Comparison of ENCODE assay signal across 25 cellular contexts in genomic region chr2:82656370-82656769, GRCh38.
"Had no signal": no experiment of that assay in that cellular context is flagged by ENCODE, and none has a peak within 500 bp of the region (broad histone marks: within the 10 kb centered on the region; RNA-seq: fewer than 3 reads in every experiment).

No MANE protein-coding gene starts in this region.

- H3K4me1 ChIP-seq: adrenal gland, ascending aorta, breast epithelium, colonic mucosa, foreskin keratinocyte, gastrocnemius medialis had no signal

- H3K9me3 ChIP-seq: adrenal gland, ascending aorta, breast epithelium, colonic mucosa, gastrocnemius medialis, heart left ventricle had no signal

- H3K27ac ChIP-seq: adrenal gland, ascending aorta, breast epithelium, cardiac muscle cell, colonic mucosa, foreskin keratinocyte, gastrocnemius medialis, heart left ventricle had no signal

- H3K36me3 ChIP-seq: adrenal gland, ascending aorta, breast epithelium, cardiac muscle cell, colonic mucosa, gastrocnemius medialis, heart left ventricle had no signal

- DNase-seq: activated CD4-positive, alpha-beta memory T cell treated with anti-CD3 and anti-CD28 coated beads, Interleukin-2, amount 10 ng/mL, durations not matched to agents 7 days and 5 days; activated CD4-positive, alpha-beta T cell treated with anti-CD3 and anti-CD28 coated beads for 1 hour; activated CD4-positive, alpha-beta T cell treated with anti-CD3 and anti-CD28 coated beads for 4 hours; activated CD4-positive, alpha-beta T cell treated with anti-CD3 and anti-CD28 coated beads, Interleukin-2, amount 10 ng/mL, durations not matched to agents 7 days and 5 days; activated CD4-positive, alpha-beta T cell treated with anti-CD3 and anti-CD28 coated beads, Interleukin-2, amount 50 U/mL, for 4 hours; activated effector memory CD4-positive, alpha-beta T cell treated with Interleukin-2 at 50 U/mL for 16 hours; activated gamma-delta T cell treated with Interleukin-2 at 50 U/mL for 16 hours; activated naive CD4-positive, alpha-beta T cell treated with Interleukin-2 at 50 U/mL for 16 hours; activated naive CD8-positive, alpha-beta T cell treated with anti-CD3 and anti-CD28 coated beads for 36 hours; activated naive CD8-positive, alpha-beta T cell treated with anti-CD3 and anti-CD28 coated beads, Interleukin-2, amount 50 U/mL, for 24 hours; activated T-cell treated with anti-CD3 and anti-CD28 coated beads, Interleukin-2, amount 50 U/mL, for 4 hours; adrenal gland; central memory CD4-positive, alpha-beta T cell; cerebellar nuclear complex; colonic mucosa; effector CD8-positive, alpha-beta T cell; foreskin keratinocyte; gastrocnemius medialis; glutamatergic neuron; heart left ventricle; T-helper 2 cell had no signal

- H3K27me3 ChIP-seq: adrenal gland, ascending aorta, breast epithelium, cardiac muscle cell, colonic mucosa, foreskin keratinocyte, gastrocnemius medialis, heart left ventricle had no signal

- H3K4me3 ChIP-seq: adrenal gland, ascending aorta, breast epithelium, cardiac muscle cell, colonic mucosa, gastrocnemius medialis, heart left ventricle had no signal

- FAIRE-seq: endometrium had no signal
